ENCODE assay signal across 9 cellular contexts in genomic region chr17:50212121-50212843, GRCh38. TPM values are rescaled to one million over a fixed set of nuclear protein-coding genes. Genes with fewer than 3 reads are reported as not detected.
DNase-seq lines count a peak whose midpoint lies in the region; ATAC-seq and TF ChIP-seq lines count a peak whose summit lies in the region.
"Had no signal": no experiment of that assay in that cellular context is flagged by ENCODE, and none has a peak within 500 bp of the region (broad histone marks: within the 10 kb centered on the region; RNA-seq: fewer than 3 reads in every experiment).

No MANE protein-coding gene starts in this region.

- H3K4me3 ChIP-seq in SJSA1 (no peak overlapping the region), left ventricle myocardium inferior (no peak overlapping the region), skin epidermis (no peak overlapping the region)

- no peak overlapping the region for H3K27ac Mint-ChIP-seq in activated CD4-positive, alpha-beta memory T cell treated with anti-CD3 and anti-CD28 coated beads for 36 hours

- H3K27me3 Mint-ChIP-seq in activated CD4-positive, alpha-beta memory T cell treated with anti-CD3 and anti-CD28 coated beads for 36 hours = peaks cover 23% of the 10 kb centered on the region

- no peak for TF ChIP-seq CTCF in left ventricle myocardium inferior (IDR thresholded peaks at IDR 0.05; ENCODE audit: borderline replicate concordance)

- no peak overlapping the region for H3K4me3 Mint-ChIP-seq in activated CD4-positive, alpha-beta memory T cell treated with anti-CD3 and anti-CD28 coated beads for 36 hours

- no peak for ATAC-seq in GM21576 (IDR thresholded peaks at IDR 0.05; ENCODE audit: unreplicated experiment)
- ATAC-seq in HG02981 (IDR thresholded peaks at IDR 0.05; ENCODE audit: unreplicated experiment) = no peak

- DNase-seq in H4 (ENCODE audit: low spot score) (peak; percentile 85), SJSA1 (ENCODE audit: low read depth in 1 of 2, low spot score in 2 of 2) (peak; percentile 84 to 88), left ventricle myocardium inferior (no peak)
- DNase-seq in activated CD4-positive, alpha-beta memory T cell treated with anti-CD3 and anti-CD28 coated beads for 36 hours = no peak
- DNase-seq: GF-D8 had no signal

- H3K36me3 ChIP-seq in SJSA1 = no peaks in the 10 kb centered on the region
- H3K36me3 ChIP-seq in left ventricle myocardium inferior = no peaks in the 10 kb centered on the region

- peaks cover 18% of the 10 kb centered on the region for H3K4me1 Mint-ChIP-seq in activated CD4-positive, alpha-beta memory T cell treated with anti-CD3 and anti-CD28 coated beads for 36 hours (ENCODE audit: low read depth)

- no peaks in the 10 kb centered on the region for H3K9me3 Mint-ChIP-seq in activated CD4-positive, alpha-beta memory T cell treated with anti-CD3 and anti-CD28 coated beads for 36 hours

- H3K27me3 ChIP-seq in SJSA1 (replicated peaks) (no peaks in the 10 kb centered on the region), left ventricle myocardium inferior (ENCODE audit: low read depth) (peaks cover 41% of the 10 kb centered on the region)

- intact Hi-C loops in left ventricle myocardium inferior (cut with micrococcal nuclease) = no loop called here
- intact Hi-C loops in activated CD4-positive, alpha-beta memory T cell treated with anti-CD3 and anti-CD28 coated beads for 36 hours (cut with micrococcal nuclease) = loop anchor here (5.0 kb wide), 1 partner anchor 120 kb away; no protein-coding TSS in a partner anchor

- H3K36me3 Mint-ChIP-seq in activated CD4-positive, alpha-beta memory T cell treated with anti-CD3 and anti-CD28 coated beads for 36 hours = no peaks in the 10 kb centered on the region

- no peaks in the 10 kb centered on the region for H3K9me3 ChIP-seq in SJSA1 (replicated peaks)
- no peaks in the 10 kb centered on the region for H3K9me3 ChIP-seq in left ventricle myocardium inferior (replicated peaks)

- POLR2A ChIA-PET in activated CD4-positive, alpha-beta memory T cell treated with anti-CD3 and anti-CD28 coated beads for 36 hours (lab: Charles Lee) = no interaction called here

- H3K4me1 ChIP-seq in SJSA1 (replicated peaks) (peaks cover 61% of the 10 kb centered on the region), left ventricle myocardium inferior (peaks cover 53% of the 10 kb centered on the region)

- CTCF ChIA-PET in activated CD4-positive, alpha-beta memory T cell treated with anti-CD3 and anti-CD28 coated beads for 36 hours (lab: Charles Lee) = interaction anchor here (0.7 to 16.6 kb wide), 5 partner anchors 11 to 60 kb away, joined by 3 to 324 read pairs (median 11); partner anchors contain the start of genes COL1A1 and TMEM92

- peak overlapping the region; percentile 98 for H3K27ac ChIP-seq in SJSA1
- H3K27ac ChIP-seq in left ventricle myocardium inferior (replicated peaks) = peak overlapping the region; percentile 84
- H3K27ac ChIP-seq in skin epidermis = peak overlapping the region in 18 of 21 experiments; percentile 25 to 95 (median 83)

RNA-seq across cellular contexts. Expression of gene COL1A1, which starts 10.9 kb away (rescaled TPM):
- total RNA-seq in H4 (2014; rRNA removed; shearing (Covaris generic)) = 11.1 and 25.7 TPM in 2 replicates
- 957 and 2,133 TPM in 2 replicates for total RNA-seq in SJSA1 (2014; rRNA removed; shearing (Covaris generic))
- 45.8 TPM for total RNA-seq in left ventricle myocardium inferior
- 1 to 10 TPM; 2.3 to 3.7 TPM for total RNA-seq in activated CD4-positive, alpha-beta memory T cell treated with anti-CD3 and anti-CD28 coated beads for 36 hours

RNA-seq across cellular contexts. Expression of gene SGCA, which starts 46.5 kb away (rescaled TPM):
- 0.45 TPM in 1 of 2 replicates, not detected in the other for total RNA-seq in H4 (2014; rRNA removed; shearing (Covaris generic))
- total RNA-seq in SJSA1 (2014; rRNA removed; shearing (Covaris generic)) = 2.4 TPM in 1 of 2 replicates, not detected in the other
- 137 TPM for total RNA-seq in left ventricle myocardium inferior
- under 1 TPM in 1 of 2 experiments, not detected in 1; 0.59 TPM for total RNA-seq in activated CD4-positive, alpha-beta memory T cell treated with anti-CD3 and anti-CD28 coated beads for 36 hours
- total RNA-seq: cerebellum had no signal

Comparison
In these comparisons a context has a peak if more than half of its experiments do, and no peak if none do; other contexts are left out.
1. DNase-seq: peak in H4 (single experiment) and SJSA1 (2 of 2); none in left ventricle myocardium inferior (single experiment) and activated CD4-positive, alpha-beta memory T cell treated with anti-CD3 and anti-CD28 coated beads for 36 hours (single experiment).
2. RNA of gene COL1A1, which starts 10.9 kb away (total RNA-seq): 957 to 2,133 TPM in SJSA1; 45.8 TPM in left ventricle myocardium inferior (single experiment), 11.1 to 25.7 TPM in H4 and 2.3 to 3.7 TPM in activated CD4-positive, alpha-beta memory T cell treated with anti-CD3 and anti-CD28 coated beads for 36 hours; every median in the first group is over 10 times any median in the second.
3. RNA of gene SGCA, which starts 46.5 kb away (total RNA-seq): 137 TPM in left ventricle myocardium inferior (single experiment); 2.4 TPM in SJSA1, 0.59 TPM in activated CD4-positive, alpha-beta memory T cell treated with anti-CD3 and anti-CD28 coated beads for 36 hours and 0.45 TPM in H4; every median in the first group is over 10 times any median in the second.
4. Peak in every context shown above with its lines, with median percentiles within 50 percentile points of each other: H3K27ac ChIP-seq.